1 cellular context compared by ENCODE assay signal in the genomic region with DNA sequence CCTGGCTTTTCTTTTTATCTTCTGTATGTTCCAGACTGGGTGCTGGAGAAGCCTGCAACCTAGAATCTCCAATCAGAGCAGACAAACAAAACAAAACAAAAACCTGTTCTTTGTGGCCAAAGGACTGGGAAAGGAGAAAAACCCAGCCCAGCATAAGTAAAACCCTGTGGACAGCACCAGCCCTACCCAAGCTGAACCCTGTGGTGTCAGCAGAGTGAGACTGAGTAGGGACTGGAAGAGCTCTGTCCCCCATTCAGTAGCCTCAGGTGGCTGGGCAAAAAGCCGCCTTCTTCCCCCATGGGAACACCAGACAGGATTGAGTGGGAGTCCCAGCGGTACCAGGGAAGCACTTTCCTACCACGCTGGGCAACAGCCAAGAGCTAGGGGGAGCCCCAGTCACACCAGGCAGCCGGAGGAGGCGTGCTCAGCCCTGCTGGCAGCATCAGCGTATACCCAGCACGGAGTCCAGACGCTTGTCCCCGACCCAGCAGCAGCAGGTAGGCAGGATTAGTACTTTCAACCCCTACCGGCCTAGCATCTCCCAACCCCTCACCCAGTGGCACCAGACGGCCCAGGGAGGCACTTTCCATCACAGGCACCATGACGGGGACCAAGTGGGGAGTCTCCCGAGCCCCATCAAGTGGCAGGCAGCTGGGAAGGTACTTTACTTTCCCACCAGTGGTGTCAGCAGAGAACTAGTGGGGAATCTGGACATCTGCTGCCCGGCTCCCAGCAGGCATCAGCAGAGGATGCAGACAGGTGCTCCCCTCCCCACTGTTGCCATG.
TF ChIP-seq lines count a peak whose summit lies in the region.

No MANE protein-coding gene starts in this region.

TF ChIP-seq in WTC11, 78 proteins besides CTCF, POLR2A, EP300 and RAD21 (continued from another document):
- no peak for TF ChIP-seq ZSCAN18 (CRISPR knock-in tag; IDR thresholded peaks at IDR 0.05)
- TF ChIP-seq ZNF219 (CRISPR knock-in tag; IDR thresholded peaks at IDR 0.05; ENCODE audit: borderline replicate concordance), result no peak
- no peak for TF ChIP-seq AFF4 (CRISPR knock-in tag; IDR thresholded peaks at IDR 0.05; ENCODE audit: borderline replicate concordance)
- TF ChIP-seq ZNF121 (CRISPR knock-in tag; IDR thresholded peaks at IDR 0.05), result peak; percentile 65; the same call in 1 of the 2 replicates
TF ChIP-seq in WTC11: peak in this region for 4.
